In genomic region chr10:95183132-95183450, GRCh38 we compare ENCODE assay signal across 8 cellular contexts. TPM values are rescaled to one million over a fixed set of nuclear protein-coding genes. Genes with fewer than 3 reads are reported as not detected.
DNase-seq lines count a peak whose midpoint lies in the region; ATAC-seq and TF ChIP-seq lines count a peak whose summit lies in the region.

No MANE protein-coding gene starts in this region.

- peak overlapping the region; percentile 95 for H2AFZ ChIP-seq in mammary epithelial cell (ENCODE audit: low read depth, low read length)

- H3K36me3 Mint-ChIP-seq in naive B cell: no peaks in the 10 kb centered on the region

- peak overlapping the region; percentile 93 for H3K4me2 ChIP-seq in mammary epithelial cell (ENCODE audit: insufficient read depth, low read depth, low read length)

- H3K9ac ChIP-seq in mammary epithelial cell (ENCODE audit: insufficient read depth, low read length): peak overlapping the region; percentile 67

- no peaks in the 10 kb centered on the region for H3K36me3 ChIP-seq in mammary epithelial cell (ENCODE audit: insufficient read depth, low read length)

- no peaks in the 10 kb centered on the region for H3K9me3 ChIP-seq in mammary epithelial cell (replicated peaks; ENCODE audit: insufficient read depth, low read length)

- H3K27ac Mint-ChIP-seq in naive B cell: peak overlapping the region; percentile 39 to 88 (median 76)

- no peaks in the 10 kb centered on the region for H4K20me1 ChIP-seq in mammary epithelial cell (ENCODE audit: insufficient read depth, low read length)

- intact Hi-C loops in mammary epithelial cell (cut with micrococcal nuclease): loop anchor here (1.0 to 5.0 kb wide), 5 partner anchors 50 to 552 kb away; no protein-coding TSS in a partner anchor

- H3K4me3 Mint-ChIP-seq in naive B cell: peak overlapping the region; percentile 77 to 93 (median 88)

- peaks cover 8 to 11% (median 10%) of the 10 kb centered on the region in 3 donors for H3K4me1 Mint-ChIP-seq in naive B cell

- H3K79me2 ChIP-seq in mammary epithelial cell (ENCODE audit: insufficient read depth, low read length): no peaks in the 10 kb centered on the region

- no peak for ATAC-seq in naive B cell (ENCODE audit: low read depth in 2 of 2)
- no peak for ATAC-seq in HG02588 (IDR thresholded peaks at IDR 0.05; ENCODE audit: unreplicated experiment)

- TF ChIP-seq CTCF in HL-60 (IDR thresholded peaks at IDR 0.05; ENCODE audit: insufficient read depth, low read length) (no peak), mammary epithelial cell (conservative IDR thresholded peaks at IDR 0.05 in 1 of 2, IDR thresholded peaks at IDR 0.05 in 1 of 2; ENCODE audit: extremely low read depth in 1 of 2, insufficient read depth in 1 of 2, low read depth in 1 of 2, low read length in 2 of 2) (no peak), GM10266 (IDR thresholded peaks at IDR 0.05; ENCODE audit: control insufficient read depth, insufficient read depth, low read depth, missing control alignments) (no peak)

- 21% methylated on average over 6 of the region's 8 CpGs for whole genome bisulfite sequencing in mammary epithelial cell (ENCODE audit: low coverage, missing lambda C conversion rate)

- peaks cover 0 to 3% (median 0%) of the 10 kb centered on the region in 7 donors for H3K9me3 Mint-ChIP-seq in naive B cell

- peaks cover 4% of the 10 kb centered on the region for H3K4me1 ChIP-seq in mammary epithelial cell (ENCODE audit: insufficient read depth, low read length)

- H3K4me3 ChIP-seq in GM08714 (ENCODE audit: low read length): peak overlapping the region; percentile 68
- H3K4me3 ChIP-seq in HL-60 (replicated peaks; ENCODE audit: insufficient read depth, low read length): peak overlapping the region; percentile 30
- H3K4me3 ChIP-seq in mammary epithelial cell (replicated peaks in 1 of 3; ENCODE audit: insufficient read depth in 1 of 3, low read depth in 2 of 3, low read length in 3 of 3): peak overlapping the region; percentile 58 to 66 (median 66)

- DNase-seq in HL-60 (ENCODE audit: low read depth in 1 of 2, low spot score in 1 of 2): no peak
- no peak for DNase-seq in mammary epithelial cell
- DNase-seq in naive B cell: no peak
- DNase-seq in GM10266 (ENCODE audit: extremely low spot score): no peak
- no peak for DNase-seq in dedifferentiated amniotic fluid mesenchymal stem cell (ENCODE audit: extremely low spot score)
- no peak for DNase-seq in NCI-H446 treated with DMSO at 0.1 percent for 48 hours (lab: John Stamatoyannopoulos, UW)

- dilution Hi-C loops in mammary epithelial cell (cut with HindIII; ENCODE audit: low sequenced_read_pairs): no loop called here

- in situ Hi-C loops in mammary epithelial cell (cut with MboI; ENCODE audit: low sequenced_read_pairs in 2 of 2): loop anchor here in 1 of 2 donors (25.0 kb wide), 1 partner anchor 404 kb away; no protein-coding TSS in a partner anchor

- no peaks in the 10 kb centered on the region for H3K27me3 Mint-ChIP-seq in naive B cell

- BruUV-seq in mammary epithelial cell (replicated peaks; lab: Mats Ljungman, UMichigan): TSS peak; percentile 30

- peaks cover 12% of the 10 kb centered on the region for H3K27me3 ChIP-seq in HL-60 (ENCODE audit: insufficient read depth, poor library complexity, severe bottlenecking)
- no peaks in the 10 kb centered on the region for H3K27me3 ChIP-seq in mammary epithelial cell (ENCODE audit: insufficient read depth, low read length)

- CTCF ChIA-PET in mammary epithelial cell (lab: Charles Lee; ENCODE audit: low non-redundant PET): interaction anchor here (0.7 kb wide), 1 partner anchor 50 kb away, joined by 3 read pairs; no protein-coding TSS in a partner anchor

- H3K27ac ChIP-seq in HL-60 (replicated peaks) (no peak overlapping the region), mammary epithelial cell (ENCODE audit: insufficient read depth, low read depth, low read length) (no peak overlapping the region)

RNA-seq across cellular contexts. Expression of gene ACSM6, which starts 10.9 kb away (rescaled TPM):
- not detected for total RNA-seq in mammary epithelial cell
- polyA plus RNA-seq in mammary epithelial cell (not detected), naive B cell (ENCODE audit: low read depth in 6 of 6) (not detected)
- not detected for polyA minus RNA-seq in mammary epithelial cell
